Comparison of ENCODE assay signal across 16 cellular contexts in the genomic region with DNA sequence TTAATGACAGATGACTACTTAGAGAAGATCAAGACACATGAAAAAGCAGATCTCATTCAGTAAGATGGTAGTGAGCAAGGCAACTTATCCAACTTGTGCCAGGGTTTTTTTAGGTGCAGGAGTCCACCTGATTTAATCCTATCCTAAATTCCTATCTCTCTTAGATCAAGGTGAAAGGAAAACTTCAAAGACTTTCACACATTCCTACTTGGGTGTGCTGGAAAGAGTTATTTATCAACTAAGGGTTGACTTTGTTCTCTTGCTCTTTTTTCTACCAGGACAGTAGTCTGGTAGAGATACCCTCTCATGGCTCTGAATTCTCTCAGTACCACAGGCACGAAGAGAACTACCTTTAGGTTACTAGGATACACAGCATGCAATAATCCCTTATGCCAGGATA. TPM values are rescaled to one million over a fixed set of nuclear protein-coding genes. Genes with fewer than 3 reads are reported as not detected.
DNase-seq lines count a peak whose midpoint lies in the region; ATAC-seq, FAIRE-seq and TF ChIP-seq lines count a peak whose summit lies in the region.
"Had no signal": no experiment of that assay in that cellular context is flagged by ENCODE, and none has a peak within 500 bp of the region (broad histone marks: within the 10 kb centered on the region; RNA-seq: fewer than 3 reads in every experiment).

No MANE protein-coding gene starts in this region.

- H3K4me3 Mint-ChIP-seq in natural killer cell = no peak overlapping the region
- H3K4me3 Mint-ChIP-seq in natural killer cell treated with Interleukin-12 subunit alpha and Interleukin-12 subunit beta and Interleukin-15 and Interleukin-18, amount 100 ng/mL, for 72 hours = no peak overlapping the region

- H3K27me3 Mint-ChIP-seq in natural killer cell (ENCODE audit: low read depth in 2 of 2) = no peaks in the 10 kb centered on the region
- no peaks in the 10 kb centered on the region for H3K27me3 Mint-ChIP-seq in natural killer cell treated with Interleukin-12 subunit alpha and Interleukin-12 subunit beta and Interleukin-15 and Interleukin-18, amount 100 ng/mL, for 72 hours
- H3K27me3 Mint-ChIP-seq: CD4-positive, alpha-beta memory T cell had no signal

- intact Hi-C loops in natural killer cell (cut with micrococcal nuclease) = loop anchor here (5.0 kb wide), 2 partner anchors 54 to 394 kb away; a partner anchor contains a TSS

- peaks cover 44% of the 10 kb centered on the region for H3K36me3 Mint-ChIP-seq in natural killer cell
- H3K36me3 Mint-ChIP-seq in natural killer cell treated with Interleukin-12 subunit alpha and Interleukin-12 subunit beta and Interleukin-15 and Interleukin-18, amount 100 ng/mL, for 72 hours = peaks cover 60% of the 10 kb centered on the region

- DNase-seq in natural killer cell = no peak
- DNase-seq in natural killer cell treated with Interleukin-12 subunit alpha and Interleukin-12 subunit beta and Interleukin-15 and Interleukin-18, amount 100 ng/mL, for 72 hours (ENCODE audit: low spot score) = no peak
- DNase-seq in GM19239 (ENCODE audit: insufficient read length, low spot score) = no peak
- DNase-seq in SW480 (ENCODE audit: low spot score) = peak; percentile 9
- no peak for DNase-seq in Kasumi-1 (lab: John Stamatoyannopoulos, UW)
- no peak for DNase-seq in cortex of kidney (lab: John Stamatoyannopoulos, UW)
- DNase-seq: C1 segment of cervical spinal cord; CD4-positive, alpha-beta memory T cell; COR-L47; DMS153; DND-41; GOT3; H7; HCEC 1CT had no signal

- peak; percentile 72 for FAIRE-seq in GM19239 (lab: Jason Lieb, UNC)
- FAIRE-seq: G401.6 had no signal

- H3K27ac Mint-ChIP-seq in natural killer cell = peak overlapping the region; percentile 94
- peak overlapping the region in 1 of 2 donors; percentile 93 for H3K27ac Mint-ChIP-seq in natural killer cell treated with Interleukin-12 subunit alpha and Interleukin-12 subunit beta and Interleukin-15 and Interleukin-18, amount 100 ng/mL, for 72 hours

- ATAC-seq in natural killer cell (no peak), HG03108 (IDR thresholded peaks at IDR 0.05; ENCODE audit: unreplicated experiment) (no peak)
- ATAC-seq in natural killer cell treated with Interleukin-12 subunit alpha and Interleukin-12 subunit beta and Interleukin-15 and Interleukin-18, amount 100 ng/mL, for 72 hours = no peak

- TF ChIP-seq CTCF in natural killer cell (IDR thresholded peaks at IDR 0.05) = no peak

- H3K9me3 Mint-ChIP-seq in natural killer cell = no peaks in the 10 kb centered on the region
- peaks cover 3% of the 10 kb centered on the region for H3K9me3 Mint-ChIP-seq in natural killer cell treated with Interleukin-12 subunit alpha and Interleukin-12 subunit beta and Interleukin-15 and Interleukin-18, amount 100 ng/mL, for 72 hours
- H3K9me3 Mint-ChIP-seq: CD4-positive, alpha-beta memory T cell had no signal

- peaks cover 37 to 42% of the 10 kb centered on the region in 2 donors for H3K4me1 Mint-ChIP-seq in natural killer cell
- peaks cover 56 to 74% of the 10 kb centered on the region in 2 donors for H3K4me1 Mint-ChIP-seq in natural killer cell treated with Interleukin-12 subunit alpha and Interleukin-12 subunit beta and Interleukin-15 and Interleukin-18, amount 100 ng/mL, for 72 hours (ENCODE audit: low read depth in 2 of 2)

RNA-seq across cellular contexts. Expression of a gene that starts 18.2 kb away (rescaled TPM):
- total RNA-seq in natural killer cell = 10 to 100 TPM; 84.7 to 94.8 (median 85.6) TPM
- 10 to 100 TPM; 51.0 to 58.9 TPM for total RNA-seq in natural killer cell treated with Interleukin-12 subunit alpha and Interleukin-12 subunit beta and Interleukin-15 and Interleukin-18, amount 100 ng/mL, for 72 hours

RNA-seq across cellular contexts. Expression of a gene that starts 53.7 kb away (rescaled TPM):
- 10 to 100 TPM; 57.3 to 67.6 (median 63.4) TPM for total RNA-seq in natural killer cell
- total RNA-seq in natural killer cell treated with Interleukin-12 subunit alpha and Interleukin-12 subunit beta and Interleukin-15 and Interleukin-18, amount 100 ng/mL, for 72 hours = 10 to 100 TPM; 18.9 to 20.9 TPM
